ENCODE assay signal across 7 cellular contexts in genomic region chr1:121260205-121260604, GRCh38.
A peak's percentile ranks its signal among the peaks of the same experiment; 100 is the strongest.
DNase-seq lines count a peak whose midpoint lies in the region; ATAC-seq and TF ChIP-seq lines count a peak whose summit lies in the region.
"Not testable (repeated sequence)": the region's sequence is repeated elsewhere in the genome, so short reads cannot be mapped to it uniquely, and the experiment has no call there.

No MANE protein-coding gene starts in this region.

- H4K91ac ChIP-seq in trophoblast cell (ENCODE audit: low read depth, low read length): not testable (repeated sequence)

- H2AK5ac ChIP-seq in trophoblast cell (ENCODE audit: low read length): not testable (repeated sequence)

- H3K36me3 ChIP-seq in GM23338 (ENCODE audit: insufficient read depth); trophoblast cell (ENCODE audit: control insufficient read depth in 1 of 2, insufficient read depth in 2 of 2, low read length in 2 of 2): not testable (repeated sequence)

- not testable (repeated sequence) for H3K4me3 Mint-ChIP-seq in GM23338

- not testable (repeated sequence) for H2BK5ac ChIP-seq in trophoblast cell (ENCODE audit: low read depth, low read length, poor library complexity)

- not testable (repeated sequence) for H3F3A ChIP-seq in GM23338 (replicated peaks; ENCODE audit: low read depth)

- 0 out of 2 replicates have a peak overlapping the region, but pooled peaks have one; percentile 48 for H3K27ac Mint-ChIP-seq in GM23338

- not testable (repeated sequence) for H2BK12ac ChIP-seq in trophoblast cell (ENCODE audit: low read length)

- not testable (repeated sequence) for H3K4me1 ChIP-seq in GM23338 (ENCODE audit: insufficient read depth); trophoblast cell (ENCODE audit: control insufficient read depth in 1 of 2, insufficient read depth in 2 of 2, low read length in 2 of 2)

- H3K4ac ChIP-seq in trophoblast cell (ENCODE audit: low read depth, low read length): not testable (repeated sequence)

- no CpG with 5 or more reads among the region's 2 CpGs for WGBS in trophoblast cell (ENCODE audit: extremely low coverage, insufficient coverage, insufficient read length)

- not testable (repeated sequence) for H4K12ac ChIP-seq in trophoblast cell (ENCODE audit: low read depth, low read length)

- not testable (repeated sequence) for H3K9me3 ChIP-seq in trophoblast cell (ENCODE audit: insufficient read depth, low read depth, low read length)

- H3K9me3 Mint-ChIP-seq in GM23338: not testable (repeated sequence)

- peak; percentile 35; the same call in 2 of the 3 replicates for ATAC-seq in GM23338

- not testable (repeated sequence) for H2BK120ac ChIP-seq in trophoblast cell (ENCODE audit: insufficient read depth, low read length, poor library complexity)

- not testable (repeated sequence) for H2AFZ ChIP-seq in GM23338; trophoblast cell (ENCODE audit: insufficient read depth, low read length, poor library complexity)

- H3K23ac ChIP-seq in trophoblast cell (ENCODE audit: low read length): not testable (repeated sequence)

- not testable (repeated sequence) for TF ChIP-seq CTCF in GM23338 (conservative IDR thresholded peaks at IDR 0.05; ENCODE audit: low read depth in 2 of 2); fibroblast of pulmonary artery (IDR thresholded peaks at IDR 0.05; ENCODE audit: low read length, missing control alignments)

- H3K79me2 ChIP-seq in GM23338 (replicated peaks; ENCODE audit: insufficient read depth); trophoblast cell (ENCODE audit: control insufficient read depth, insufficient read depth, low read length, poor library complexity): not testable (repeated sequence)

- not testable (repeated sequence) for H3K27me3 ChIP-seq in GM23338 (ENCODE audit: insufficient read depth); trophoblast cell (ENCODE audit: insufficient read depth, low read length)

- H3K9me2 ChIP-seq in GM23338 (ENCODE audit: insufficient read depth): not testable (repeated sequence)

- H3K18ac ChIP-seq in trophoblast cell (ENCODE audit: low read length): not testable (repeated sequence)

- not testable (repeated sequence) for H3K79me1 ChIP-seq in trophoblast cell (ENCODE audit: low read length)

- H3K36me3 Mint-ChIP-seq in GM23338 (ENCODE audit: low read depth): not testable (repeated sequence)

- not testable (repeated sequence) for H3K27me3 Mint-ChIP-seq in GM23338 (ENCODE audit: insufficient read depth, low read depth, poor library complexity)

- not testable (repeated sequence) for H3K9ac ChIP-seq in trophoblast cell (ENCODE audit: low read length)

- H4K20me1 ChIP-seq in GM23338 (replicated peaks; ENCODE audit: insufficient read depth): not testable (repeated sequence)

- DNase-seq in CD1c-positive myeloid dendritic cell (ENCODE audit: extremely low spot score) (peak; percentile 0), M059J (ENCODE audit: low read depth) (peak; percentile 16), amniotic epithelial cell (ENCODE audit: low read depth) (peak; percentile 7), fibroblast of pulmonary artery (ENCODE audit: low read depth) (peak; percentile 0), kidney tubule cell (ENCODE audit: low spot score) (peak; percentile 1), trophoblast cell (peak; percentile 0 to 50)
- DNase-seq in GM23338 (ENCODE audit: low spot score): not testable (repeated sequence)

- H3K4me1 Mint-ChIP-seq in GM23338: not testable (repeated sequence)

- H3K14ac ChIP-seq in trophoblast cell (ENCODE audit: low read length): not testable (repeated sequence)

- H4K8ac ChIP-seq in trophoblast cell (ENCODE audit: low read depth, low read length): not testable (repeated sequence)

- not testable (repeated sequence) for H3K27ac ChIP-seq in GM23338 (ENCODE audit: low read depth); trophoblast cell (ENCODE audit: low read depth, low read length)

- not testable (repeated sequence) for H3K4me3 ChIP-seq in GM23338; fibroblast of pulmonary artery (replicated peaks; ENCODE audit: low read depth, low read length); trophoblast cell (ENCODE audit: low read depth, low read length)

- H3K4me2 ChIP-seq in GM23338; trophoblast cell (ENCODE audit: low read length): not testable (repeated sequence)
